In the genomic region with DNA sequence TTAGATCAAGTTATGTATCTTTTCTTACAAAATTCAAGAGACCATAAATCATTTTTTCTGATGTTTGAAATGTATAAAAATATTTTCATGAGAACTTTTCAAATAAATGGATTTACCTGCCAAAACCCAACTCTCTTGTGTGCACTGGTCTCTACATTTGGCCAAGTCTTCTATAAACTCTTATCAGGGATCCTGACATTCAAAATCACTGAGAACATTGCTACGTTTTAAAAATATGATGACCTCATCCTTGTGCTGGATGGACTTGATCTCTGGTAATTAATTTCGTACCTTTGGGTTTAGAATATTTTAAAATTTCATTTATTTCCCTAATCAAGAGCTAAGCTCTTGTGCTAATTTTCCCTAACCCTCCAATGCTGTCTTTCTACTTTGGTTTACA, we compare ENCODE assay signal across 24 cellular contexts.
"Had no signal": no experiment of that assay in that cellular context is flagged by ENCODE, and none has a peak within 500 bp of the region (broad histone marks: within the 10 kb centered on the region; RNA-seq: fewer than 3 reads in every experiment).

No MANE protein-coding gene starts in this region.

- H3K27me3 ChIP-seq: cardiac muscle cell, colonic mucosa, heart left ventricle, upper lobe of left lung had no signal

- H3K9me3 ChIP-seq: colonic mucosa, heart left ventricle, upper lobe of left lung had no signal

- H3K4me1 ChIP-seq: colonic mucosa, upper lobe of left lung had no signal

- DNase-seq: activated CD4-positive, alpha-beta T cell treated with anti-CD3 and anti-CD28 coated beads for 4 hours; activated CD4-positive, alpha-beta T cell treated with anti-CD3 and anti-CD28 coated beads, Interleukin-2, amount 50 U/mL, for 4 hours; activated effector memory CD4-positive, alpha-beta T cell treated with Interleukin-2 at 50 U/mL for 16 hours; activated naive CD4-positive, alpha-beta T cell treated with Interleukin-2 at 50 U/mL for 16 hours; activated T-cell treated with anti-CD3 and anti-CD28 coated beads for 4 hours; aorta; cerebellar nuclear complex; colonic mucosa; effector memory CD4-positive, alpha-beta T cell; heart left ventricle; kidney glomerular epithelial cell; mesendoderm; stimulated activated CD4-positive, alpha-beta T cell treated with anti-CD3 and anti-CD28 coated beads, Interleukin-15, amount 100 ng/mL, for 24 hours; stimulated activated CD4-positive, alpha-beta T cell treated with anti-CD3 and anti-CD28 coated beads, Interleukin-2, amount 100 ng/mL, for 24 hours; stimulated activated naive CD4-positive, alpha-beta T cell; SW 1271; T-helper 9 cell; upper lobe of left lung had no signal

- H3K4me3 ChIP-seq: cardiac muscle cell, colonic mucosa, heart left ventricle, lung, upper lobe of left lung had no signal

- ATAC-seq: heart left ventricle; left lobe of liver; natural killer cell treated with Interleukin-12 subunit alpha and Interleukin-12 subunit beta and Interleukin-15 and Interleukin-18, amount 100 ng/mL, for 72 hours had no signal

- FAIRE-seq: TTC549 had no signal

- H3K27ac ChIP-seq: cardiac muscle cell, colonic mucosa, upper lobe of left lung, VCaP had no signal

- H3K36me3 ChIP-seq: cardiac muscle cell, colonic mucosa, upper lobe of left lung had no signal
